In genomic region chr15:60299452-60300047, GRCh38 we compare ENCODE assay signal across 9 cellular contexts.
A peak's percentile ranks its signal among the peaks of the same experiment; 100 is the strongest.
DNase-seq lines count a peak whose midpoint lies in the region; ATAC-seq, FAIRE-seq and TF ChIP-seq lines count a peak whose summit lies in the region.
"Had no signal": no experiment of that assay in that cellular context is flagged by ENCODE, and none has a peak within 500 bp of the region (broad histone marks: within the 10 kb centered on the region; RNA-seq: fewer than 3 reads in every experiment).

No MANE protein-coding gene starts in this region.

- in situ Hi-C loops in GM23248 (cut with MboI) = no loop called here

- no peak overlapping the region for H3K14ac ChIP-seq in H1 (ENCODE audit: insufficient read length)

- H3K9me3 Mint-ChIP-seq in osteocyte (ENCODE audit: unreplicated experiment) = peaks cover 7% of the 10 kb centered on the region
- H3K9me3 Mint-ChIP-seq in activated T-helper 17 cell treated with anti-CD3 and anti-CD28 coated beads, Interleukin-2, amount 50 U/mL, for 72 hours = peaks cover 5% of the 10 kb centered on the region
- H3K9me3 Mint-ChIP-seq in activated T-cell treated with anti-CD3 and anti-CD28 coated beads, Interleukin-2, amount 50 U/mL, for 4 hours = peaks cover 6% of the 10 kb centered on the region

- no peaks in the 10 kb centered on the region for H3K79me1 ChIP-seq in H1 (ENCODE audit: low read depth, low read length)

- H3K4me1 Mint-ChIP-seq in osteocyte (ENCODE audit: unreplicated experiment) = no peaks in the 10 kb centered on the region
- no peaks in the 10 kb centered on the region for H3K4me1 Mint-ChIP-seq in activated T-helper 17 cell treated with anti-CD3 and anti-CD28 coated beads, Interleukin-2, amount 50 U/mL, for 72 hours
- no peaks in the 10 kb centered on the region for H3K4me1 Mint-ChIP-seq in activated T-cell treated with anti-CD3 and anti-CD28 coated beads, Interleukin-2, amount 50 U/mL, for 4 hours (ENCODE audit: low read depth)

- no peak overlapping the region for H4K5ac ChIP-seq in H1 (ENCODE audit: insufficient read length, low read depth, low read length)

- H2AFZ ChIP-seq in GM23248 = no peak overlapping the region
- peak overlapping the region; percentile 85 for H2AFZ ChIP-seq in H1 (ENCODE audit: low read length)

- no peak for TF ChIP-seq EP300 in H1 (IDR thresholded peaks at IDR 0.05; ENCODE audit: borderline replicate concordance in 1 of 2, low read depth in 2 of 2, low read length in 2 of 2)

- H3K4me3 ChIP-seq in GM23248 (no peak overlapping the region), H1 (ENCODE audit: extremely low read depth in 1 of 4, insufficient read depth in 2 of 4, low read depth in 3 of 4, low read length in 4 of 4) (no peak overlapping the region)

- H3K4me3 Mint-ChIP-seq in osteocyte (ENCODE audit: unreplicated experiment) = no peak overlapping the region
- no peak overlapping the region for H3K4me3 Mint-ChIP-seq in activated T-helper 17 cell treated with anti-CD3 and anti-CD28 coated beads, Interleukin-2, amount 50 U/mL, for 72 hours
- no peak overlapping the region for H3K4me3 Mint-ChIP-seq in activated T-cell treated with anti-CD3 and anti-CD28 coated beads, Interleukin-2, amount 50 U/mL, for 4 hours
- H3K4me3 Mint-ChIP-seq: activated naive CD8-positive, alpha-beta T cell had no signal

- H3K36me3 Mint-ChIP-seq in osteocyte (ENCODE audit: unreplicated experiment) = no peaks in the 10 kb centered on the region
- no peaks in the 10 kb centered on the region for H3K36me3 Mint-ChIP-seq in activated T-helper 17 cell treated with anti-CD3 and anti-CD28 coated beads, Interleukin-2, amount 50 U/mL, for 72 hours (ENCODE audit: low read depth)
- no peaks in the 10 kb centered on the region for H3K36me3 Mint-ChIP-seq in activated T-cell treated with anti-CD3 and anti-CD28 coated beads, Interleukin-2, amount 50 U/mL, for 4 hours (ENCODE audit: insufficient read depth)
- H3K36me3 Mint-ChIP-seq: activated naive CD8-positive, alpha-beta T cell had no signal

- TF ChIP-seq POLR2A in H1 (IDR thresholded peaks at IDR 0.05; ENCODE audit: control extremely low read depth in 1 of 2, low read depth in 2 of 2, low read length in 2 of 2) = no peak

- DNase-seq in GM23248 = peak; percentile 65
- peak; percentile 65 to 93 for DNase-seq in NCI-H446 (lab: John Stamatoyannopoulos, UW)
- no peak for DNase-seq in H1 (ENCODE audit: low read depth in 1 of 2, low spot score in 2 of 2)
- DNase-seq in osteocyte (ENCODE audit: extremely low spot score, unreplicated experiment) = peak; percentile 64
- no peak for DNase-seq in activated CD8-positive, alpha-beta memory T cell treated with anti-CD3 and anti-CD28 coated beads, Interleukin-2, amount 50 U/mL, for 4 hours
- no peak for DNase-seq in activated T-cell treated with anti-CD3 and anti-CD28 coated beads, Interleukin-2, amount 50 U/mL, for 4 hours

- H2BK120ac ChIP-seq in H1 (replicated peaks; ENCODE audit: low read depth, low read length) = no peak overlapping the region

- no peak overlapping the region for H3K23ac ChIP-seq in H1 (ENCODE audit: insufficient read length)

- peak in 1 of 2 experiments; percentile 18; a peak in 1 of 4 replicates for TF ChIP-seq RAD21 in H1 (IDR thresholded peaks at IDR 0.05 in 1 of 2, conservative IDR thresholded peaks at IDR 0.05 in 1 of 2; ENCODE audit: low read depth in 2 of 2, low read length in 2 of 2)

- H2BK5ac ChIP-seq in H1 (ENCODE audit: low read depth, low read length) = no peak overlapping the region

- no peaks in the 10 kb centered on the region for H3K9me2 ChIP-seq in GM23248 (ENCODE audit: insufficient read depth)

- H3K56ac ChIP-seq in H1 (replicated peaks; ENCODE audit: insufficient read length, low read depth, low read length) = no peak overlapping the region

- no peak for ATAC-seq in HG02884 (IDR thresholded peaks at IDR 0.05; ENCODE audit: unreplicated experiment)
- no peak for ATAC-seq in activated T-helper 17 cell treated with anti-CD3 and anti-CD28 coated beads, Interleukin-2, amount 50 U/mL, for 72 hours (replicated peaks)
- no peak for ATAC-seq in activated T-cell treated with anti-CD3 and anti-CD28 coated beads, Interleukin-2, amount 50 U/mL, for 4 hours

- H3K36me3 ChIP-seq in GM23248 (ENCODE audit: low read depth) = no peaks in the 10 kb centered on the region
- no peaks in the 10 kb centered on the region for H3K36me3 ChIP-seq in H1 (ENCODE audit: control insufficient read depth in 2 of 4, insufficient read depth in 4 of 4, low read length in 3 of 4)

- no peak overlapping the region for H4K8ac ChIP-seq in H1 (ENCODE audit: extremely low read depth, insufficient read depth, low read length)

- H3K27ac ChIP-seq in GM23248 = no peak overlapping the region
- H3K27ac ChIP-seq in H1 (ENCODE audit: low read depth, low read length) = no peak overlapping the region

- no peak overlapping the region for H2AK5ac ChIP-seq in H1 (ENCODE audit: low read depth, low read length)

- H3K27me3 ChIP-seq in GM23248 (replicated peaks; ENCODE audit: insufficient read depth) (peaks cover 11% of the 10 kb centered on the region; the same call in 1 of the 2 replicates), H1 (replicated peaks in 1 of 4; ENCODE audit: control insufficient read depth in 3 of 4, extremely low read depth in 1 of 4, insufficient read depth in 3 of 4, low read length in 3 of 4) (no peaks in the 10 kb centered on the region)

- no peaks in the 10 kb centered on the region for H3K23me2 ChIP-seq in H1 (ENCODE audit: low read depth, low read length)

- H3K9me3 ChIP-seq in GM23248 (ENCODE audit: low read depth) (no peaks in the 10 kb centered on the region), H1 (ENCODE audit: insufficient read depth in 2 of 2, low read depth in 1 of 2, low read length in 1 of 2) (peaks cover 8 to 12% of the 10 kb centered on the region in 2 experiments; a peak in 2 of 4 replicates)

- H2BK20ac ChIP-seq in H1 (ENCODE audit: low read length) = no peak overlapping the region

- H4K20me1 ChIP-seq in GM23248 (ENCODE audit: insufficient read depth) = no peaks in the 10 kb centered on the region
- H4K20me1 ChIP-seq in H1 (replicated peaks in 1 of 2; ENCODE audit: control insufficient read depth in 1 of 2, insufficient read depth in 2 of 2, low read length in 2 of 2) = no peaks in the 10 kb centered on the region

- no peak overlapping the region for H2BK15ac ChIP-seq in H1 (ENCODE audit: low read length)

- peaks cover 21% of the 10 kb centered on the region for H3K27me3 Mint-ChIP-seq in osteocyte (ENCODE audit: unreplicated experiment)
- H3K27me3 Mint-ChIP-seq in activated T-helper 17 cell treated with anti-CD3 and anti-CD28 coated beads, Interleukin-2, amount 50 U/mL, for 72 hours = no peaks in the 10 kb centered on the region
- H3K27me3 Mint-ChIP-seq in activated T-cell treated with anti-CD3 and anti-CD28 coated beads, Interleukin-2, amount 50 U/mL, for 4 hours (ENCODE audit: low read depth) = peaks cover 10% of the 10 kb centered on the region
- H3K27me3 Mint-ChIP-seq: activated naive CD8-positive, alpha-beta T cell had no signal

- no peaks in the 10 kb centered on the region for H3F3A ChIP-seq in GM23248 (ENCODE audit: insufficient read depth)

- no peak overlapping the region for H2BK12ac ChIP-seq in H1 (ENCODE audit: low read depth, low read length)

- POLR2A ChIA-PET in H1 (lab: Charles Lee; ENCODE audit: partially characterized antibody) = interaction anchor here (1.2 kb wide), 1 partner anchor 10 kb away, joined by 5 read pairs; no protein-coding TSS in a partner anchor

- H3K4me2 ChIP-seq in GM23248 (ENCODE audit: unreplicated experiment) = no peak overlapping the region
- no peak overlapping the region; a peak in 1 of 4 replicates for H3K4me2 ChIP-seq in H1 (ENCODE audit: insufficient read depth in 1 of 2, low read depth in 2 of 2, low read length in 2 of 2)

- 0 out of 2 replicates have a peak overlapping the region, but pooled peaks have one; percentile 24 for H3K18ac ChIP-seq in H1 (ENCODE audit: extremely low read depth, low read length)

- no peak overlapping the region for H3K4ac ChIP-seq in H1 (replicated peaks; ENCODE audit: insufficient read length, low read depth, low read length)

- TF ChIP-seq CTCF in H1 (IDR thresholded peaks at IDR 0.05; ENCODE audit: control extremely low read depth in 1 of 3, insufficient read depth in 1 of 3, low read depth in 1 of 3, low read length in 3 of 3) (peak; percentile 1 to 38 (median 23); a peak in 2 of 4 replicates), osteocyte (IDR thresholded peaks at IDR 0.05) (no peak)

- no peaks in the 10 kb centered on the region for H3K79me2 ChIP-seq in GM23248 (ENCODE audit: insufficient read depth)
- no peaks in the 10 kb centered on the region for H3K79me2 ChIP-seq in H1 (ENCODE audit: control insufficient read depth in 1 of 2, insufficient read depth in 2 of 2, low read length in 2 of 2)

- no peak for FAIRE-seq in H1 (lab: Jason Lieb, UNC)

- WGBS in GM23248 (ENCODE audit: low coverage in 1 of 2, low lambda C conversion rate in 2 of 2, missing lambda C conversion rate in 2 of 2), 2 experiments = 3 to 5% methylated on average over 18 of the region's 18 CpGs
- 79% methylated on average over 18 of the region's 18 CpGs; no CpG with 5 or more reads in 1 of the 2 experiments for WGBS in H1 (ENCODE audit: extremely low coverage in 1 of 2, insufficient coverage in 1 of 2, insufficient read length in 1 of 2, insufficient replicate concordance in 2 of 2, low coverage in 1 of 2, low lambda C conversion rate in 2 of 2, missing lambda C conversion rate in 1 of 2), 2 experiments

- H3K4me1 ChIP-seq in GM23248 (ENCODE audit: insufficient read depth) (no peaks in the 10 kb centered on the region), H1 (replicated peaks in 1 of 4; ENCODE audit: control insufficient read depth in 3 of 4, insufficient read depth in 4 of 4, low read length in 3 of 4) (peaks cover 0 to 3% (median 0%) of the 10 kb centered on the region in 4 experiments; a peak in 2 of 7 replicates)

- H3K9ac ChIP-seq in GM23248 = no peak overlapping the region
- H3K9ac ChIP-seq in H1 (replicated peaks in 1 of 4; ENCODE audit: extremely low read depth in 1 of 4, low read depth in 3 of 4, low read length in 3 of 4) = no peak overlapping the region

- H4K91ac ChIP-seq in H1 (replicated peaks; ENCODE audit: insufficient read length, low read length) = no peak overlapping the region

- H3K27ac Mint-ChIP-seq in osteocyte (ENCODE audit: unreplicated experiment) = no peak overlapping the region
- no peak overlapping the region for H3K27ac Mint-ChIP-seq in activated T-helper 17 cell treated with anti-CD3 and anti-CD28 coated beads, Interleukin-2, amount 50 U/mL, for 72 hours
- H3K27ac Mint-ChIP-seq: activated naive CD8-positive, alpha-beta T cell had no signal

- CTCF ChIA-PET in H1 (lab: Charles Lee; ENCODE audit: partially characterized antibody) = interaction anchor here (0.6 to 1.6 kb wide), 12 partner anchors 10 to 548 kb away, joined by 3 to 7 read pairs (median 3); no protein-coding TSS in a partner anchor

TF ChIP-seq in H1, 55 proteins besides CTCF, POLR2A, EP300 and RAD21 (continues in another document):
- TF ChIP-seq ATF3 (IDR thresholded peaks at IDR 0.05; ENCODE audit: insufficient read depth, low read depth, low read length) = no peak

Comparison
In these comparisons a context has a peak if more than half of its experiments do, and no peak if none do; other contexts are left out.
1. DNase-seq: peak in GM23248 (single experiment), NCI-H446 (2 of 2) and osteocyte (single experiment); none in H1 (0 of 2), activated CD8-positive, alpha-beta memory T cell treated with anti-CD3 and anti-CD28 coated beads, Interleukin-2, amount 50 U/mL, for 4 hours (single experiment) and activated T-cell treated with anti-CD3 and anti-CD28 coated beads, Interleukin-2, amount 50 U/mL, for 4 hours (single experiment).